ENCODE assay signal across 9 cellular contexts in the genomic region with DNA sequence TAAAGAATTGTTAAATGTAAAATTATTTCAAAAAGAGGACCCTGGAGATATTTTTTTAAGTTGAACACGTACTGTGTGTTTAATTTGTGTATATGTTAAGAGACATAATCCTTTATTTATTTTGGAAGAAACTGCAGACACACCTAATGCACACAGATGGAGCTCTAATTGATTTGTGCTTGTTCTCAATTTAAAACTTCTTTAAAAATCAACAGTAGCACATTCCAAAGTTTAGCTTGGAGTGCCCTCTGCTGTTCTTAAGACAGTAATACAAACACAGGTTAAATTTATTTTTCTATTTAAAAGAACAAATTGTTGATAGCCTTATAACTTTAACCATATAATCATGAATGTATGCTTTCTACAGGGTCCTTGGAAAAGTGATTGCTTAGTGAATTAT.
DNase-seq lines count a peak whose midpoint lies in the region; ATAC-seq and TF ChIP-seq lines count a peak whose summit lies in the region.
"Had no signal": no experiment of that assay in that cellular context is flagged by ENCODE, and none has a peak within 500 bp of the region (broad histone marks: within the 10 kb centered on the region; RNA-seq: fewer than 3 reads in every experiment).

No MANE protein-coding gene starts in this region.

- H3K27ac Mint-ChIP-seq in endothelial cell (ENCODE audit: unreplicated experiment) (no peak overlapping the region), progenitor cell of endocrine pancreas (no peak overlapping the region)
- no peak overlapping the region for H3K27ac Mint-ChIP-seq in activated CD4-positive, alpha-beta memory T cell treated with anti-CD3 and anti-CD28 coated beads, Interleukin-2, amount 10 ng/mL, durations not matched to agents 7 days and 5 days

- H3K4me3 Mint-ChIP-seq in endothelial cell (ENCODE audit: unreplicated experiment) (no peak overlapping the region), progenitor cell of endocrine pancreas (ENCODE audit: low read depth) (no peak overlapping the region)
- no peak overlapping the region for H3K4me3 Mint-ChIP-seq in activated CD4-positive, alpha-beta memory T cell treated with anti-CD3 and anti-CD28 coated beads, Interleukin-2, amount 10 ng/mL, durations not matched to agents 7 days and 5 days

- DNase-seq in AG09319 (ENCODE audit: extremely low read depth, low read depth) (no peak), HCEC 1CT (peak; percentile 15), NOMO-1 (lab: John Stamatoyannopoulos, UW; ENCODE audit: unreplicated experiment in 2 of 2) (peak; percentile 3 to 66), endothelial cell (ENCODE audit: low spot score) (no peak), progenitor cell of endocrine pancreas (ENCODE audit: low spot score, unreplicated experiment) (no peak), T1000 (lab: John Stamatoyannopoulos, UW) (no peak)
- DNase-seq in activated CD4-positive, alpha-beta memory T cell treated with anti-CD3 and anti-CD28 coated beads, Interleukin-2, amount 10 ng/mL, durations not matched to agents 7 days and 5 days: no peak
- DNase-seq: upper lobe of left lung had no signal

- TF ChIP-seq CTCF in AG09319 (IDR thresholded peaks at IDR 0.05; ENCODE audit: low read depth, low read length) (peak; percentile 36), endothelial cell (IDR thresholded peaks at IDR 0.05; ENCODE audit: unreplicated experiment) (peak; percentile 52), progenitor cell of endocrine pancreas (IDR thresholded peaks at IDR 0.05; ENCODE audit: unreplicated experiment) (peak; percentile 83)

- CTCF ChIA-PET in activated CD4-positive, alpha-beta memory T cell treated with anti-CD3 and anti-CD28 coated beads, Interleukin-2, amount 10 ng/mL, durations not matched to agents 7 days and 5 days (lab: Charles Lee): no interaction called here

- H3K36me3 Mint-ChIP-seq in endothelial cell (ENCODE audit: low read depth, unreplicated experiment) (no peaks in the 10 kb centered on the region), progenitor cell of endocrine pancreas (ENCODE audit: insufficient read depth) (peaks cover 2% of the 10 kb centered on the region)
- no peaks in the 10 kb centered on the region for H3K36me3 Mint-ChIP-seq in activated CD4-positive, alpha-beta memory T cell treated with anti-CD3 and anti-CD28 coated beads, Interleukin-2, amount 10 ng/mL, durations not matched to agents 7 days and 5 days (ENCODE audit: low read depth)

- no peaks in the 10 kb centered on the region for H3K9me3 Mint-ChIP-seq in endothelial cell (ENCODE audit: unreplicated experiment)
- H3K9me3 Mint-ChIP-seq in progenitor cell of endocrine pancreas (ENCODE audit: low read depth): peaks cover 7% of the 10 kb centered on the region
- H3K9me3 Mint-ChIP-seq in activated CD4-positive, alpha-beta memory T cell treated with anti-CD3 and anti-CD28 coated beads, Interleukin-2, amount 10 ng/mL, durations not matched to agents 7 days and 5 days: peaks cover 3% of the 10 kb centered on the region

- POLR2A ChIA-PET in activated CD4-positive, alpha-beta memory T cell treated with anti-CD3 and anti-CD28 coated beads, Interleukin-2, amount 10 ng/mL, durations not matched to agents 7 days and 5 days (lab: Charles Lee): no interaction called here

- H3K4me1 Mint-ChIP-seq in endothelial cell (ENCODE audit: unreplicated experiment): no peaks in the 10 kb centered on the region
- H3K4me1 Mint-ChIP-seq in progenitor cell of endocrine pancreas (ENCODE audit: low read depth): no peaks in the 10 kb centered on the region
- H3K4me1 Mint-ChIP-seq in activated CD4-positive, alpha-beta memory T cell treated with anti-CD3 and anti-CD28 coated beads, Interleukin-2, amount 10 ng/mL, durations not matched to agents 7 days and 5 days: no peaks in the 10 kb centered on the region

- no peak for ATAC-seq in HG03108 (IDR thresholded peaks at IDR 0.05; ENCODE audit: unreplicated experiment)

- H3K27me3 Mint-ChIP-seq in endothelial cell (ENCODE audit: unreplicated experiment) (peaks cover 2% of the 10 kb centered on the region), progenitor cell of endocrine pancreas (peaks cover 15% of the 10 kb centered on the region)
- H3K27me3 Mint-ChIP-seq in activated CD4-positive, alpha-beta memory T cell treated with anti-CD3 and anti-CD28 coated beads, Interleukin-2, amount 10 ng/mL, durations not matched to agents 7 days and 5 days: no peaks in the 10 kb centered on the region

Comparison
In these comparisons a context has a peak if more than half of its experiments do, and no peak if none do; other contexts are left out.
1. DNase-seq: peak in HCEC 1CT (single experiment) and NOMO-1 (2 of 2); none in AG09319 (single experiment), endothelial cell (single experiment), progenitor cell of endocrine pancreas (single experiment), T1000 (single experiment) and activated CD4-positive, alpha-beta memory T cell treated with anti-CD3 and anti-CD28 coated beads, Interleukin-2, amount 10 ng/mL, durations not matched to agents 7 days and 5 days (single experiment).
2. Peak in every context shown above with its lines, with median percentiles within 50 percentile points of each other: CTCF ChIP-seq.